17 cellular contexts compared by ENCODE assay signal in the genomic region with DNA sequence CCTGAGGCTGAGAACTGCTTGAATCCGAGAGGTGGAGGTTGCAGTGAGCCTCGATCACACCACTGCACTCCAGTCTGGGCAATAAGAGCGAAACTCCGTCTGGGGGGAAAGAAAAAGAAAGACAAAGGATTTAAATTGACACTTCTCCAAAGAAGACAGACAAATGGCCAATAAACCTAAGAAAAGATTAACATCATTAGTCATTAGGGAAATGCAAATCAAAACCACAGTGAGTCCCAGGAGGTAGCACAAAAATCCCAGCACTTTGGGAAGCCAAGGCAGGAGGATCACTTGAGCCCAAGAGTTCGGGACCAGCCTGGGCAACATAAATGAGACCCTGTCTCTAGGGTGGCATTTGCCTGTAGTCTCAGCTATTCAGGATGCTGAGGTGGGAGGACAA. TPM values are rescaled to one million over a fixed set of nuclear protein-coding genes. Genes with fewer than 3 reads are reported as not detected.
A peak's percentile ranks its signal among the peaks of the same experiment; 100 is the strongest.
DNase-seq lines count a peak whose midpoint lies in the region; ATAC-seq, FAIRE-seq and TF ChIP-seq lines count a peak whose summit lies in the region.
"Had no signal": no experiment of that assay in that cellular context is flagged by ENCODE, and none has a peak within 500 bp of the region (broad histone marks: within the 10 kb centered on the region; RNA-seq: fewer than 3 reads in every experiment).

No MANE protein-coding gene starts in this region.

- in situ Hi-C loops in HepG2 (cut with HindIII; ENCODE audit: extremely low pct_ligation_motif_present, low pct_unique_long_range_greater_than_20kb), result no loop called here

- H3K27ac ChIP-seq in BLaER1 treated with 17β-estradiol and CSF1 and Interleukin-3, amounts not matched to agents 10 nM and 100 nM, result peak overlapping the region in 5 of 11 experiments; percentile 13 to 40 (median 28); a peak in 4 of 22 replicates
- H3K27ac ChIP-seq in HepG2 (ENCODE audit: extremely low read length, insufficient read depth, low read length), result peak overlapping the region; percentile 54
- H3K27ac ChIP-seq: BLaER1 had no signal

- intact Hi-C loops in activated B cell treated with CpG ODN at 0.5 μM for 24 hours (cut with micrococcal nuclease), result no loop called here
- intact Hi-C loops in HepG2 (cut with micrococcal nuclease; ENCODE audit: unreplicated experiment), result no loop called here

- H3K36me3 Mint-ChIP-seq in activated B cell treated with CpG ODN at 0.5 μM for 24 hours (ENCODE audit: low read depth) (peaks cover 61% of the 10 kb centered on the region), progenitor cell of endocrine pancreas (ENCODE audit: insufficient read depth) (peaks cover 21% of the 10 kb centered on the region)
- peaks cover 20% of the 10 kb centered on the region for H3K36me3 Mint-ChIP-seq in activated CD4-positive, alpha-beta T cell treated with anti-CD3 and anti-CD28 coated beads, Interleukin-2, amount 10 ng/mL, durations not matched to agents 7 days and 5 days (ENCODE audit: low read depth)

- CTCF ChIA-PET in activated B cell treated with CpG ODN at 0.5 μM for 24 hours (lab: Charles Lee) (no interaction called here), HepG2 (lab: Yijun Ruan, JAX; ENCODE audit: low intra/inter-chr PET ratio, low total read pairs) (no interaction called here)
- CTCF ChIA-PET in activated CD4-positive, alpha-beta T cell treated with anti-CD3 and anti-CD28 coated beads, Interleukin-2, amount 10 ng/mL, durations not matched to agents 7 days and 5 days (lab: Charles Lee), result no interaction called here

- no peak for TF ChIP-seq EP300 in HepG2 (IDR thresholded peaks at IDR 0.05; ENCODE audit: low read depth in 2 of 2, low read length in 2 of 2)
- no peak for TF ChIP-seq EP300 in HepG2 (CRISPR knock-in tag; IDR thresholded peaks at IDR 0.05; ENCODE audit: borderline replicate concordance)

- peak overlapping the region in 2 of 11 experiments; percentile 16 to 40; a peak in 3 of 22 replicates for H3K9ac ChIP-seq in BLaER1 treated with 17β-estradiol and CSF1 and Interleukin-3, amounts not matched to agents 10 nM and 100 nM
- H3K9ac ChIP-seq in HepG2 (ENCODE audit: insufficient read depth, low read depth, low read length), result no peak overlapping the region
- H3K9ac ChIP-seq: BLaER1 had no signal

- no peaks in the 10 kb centered on the region for H3K9me3 ChIP-seq in BLaER1 treated with 17β-estradiol and CSF1 and Interleukin-3, amounts not matched to agents 10 nM and 100 nM (replicated peaks in 1 of 11)
- H3K9me3 ChIP-seq in HepG2 (ENCODE audit: low read length), result no peaks in the 10 kb centered on the region
- H3K9me3 ChIP-seq: BLaER1 had no signal

- WGBS in HepG2 (ENCODE audit: low lambda C conversion rate), result 98% methylated on average over 5 of the region's 5 CpGs

- H3K4me3 ChIP-seq in BLaER1 treated with 17β-estradiol and CSF1 and Interleukin-3, amounts not matched to agents 10 nM and 100 nM, result no peak overlapping the region
- no peak overlapping the region for H3K4me3 ChIP-seq in HepG2 (replicated peaks in 1 of 3; ENCODE audit: insufficient read depth in 1 of 3, low read depth in 2 of 3, low read length in 3 of 3)
- H3K4me3 ChIP-seq: BLaER1 had no signal

- H2AFZ ChIP-seq in HepG2 (ENCODE audit: low read length), result no peak overlapping the region

- H3K4me1 Mint-ChIP-seq in activated B cell treated with CpG ODN at 0.5 μM for 24 hours, result peaks cover 14% of the 10 kb centered on the region
- H3K4me1 Mint-ChIP-seq in progenitor cell of endocrine pancreas (ENCODE audit: low read depth), result peaks cover 3% of the 10 kb centered on the region
- peaks cover 5% of the 10 kb centered on the region for H3K4me1 Mint-ChIP-seq in activated CD4-positive, alpha-beta T cell treated with anti-CD3 and anti-CD28 coated beads, Interleukin-2, amount 10 ng/mL, durations not matched to agents 7 days and 5 days

- H3K27me3 Mint-ChIP-seq in activated B cell treated with CpG ODN at 0.5 μM for 24 hours (no peaks in the 10 kb centered on the region), progenitor cell of endocrine pancreas (no peaks in the 10 kb centered on the region)
- no peaks in the 10 kb centered on the region for H3K27me3 Mint-ChIP-seq in activated CD4-positive, alpha-beta T cell treated with anti-CD3 and anti-CD28 coated beads, Interleukin-2, amount 10 ng/mL, durations not matched to agents 7 days and 5 days
- H3K27me3 Mint-ChIP-seq: CD4-positive, CD25-positive, alpha-beta regulatory T cell had no signal

- H3K9me3 Mint-ChIP-seq in activated B cell treated with CpG ODN at 0.5 μM for 24 hours, result no peaks in the 10 kb centered on the region
- H3K9me3 Mint-ChIP-seq in progenitor cell of endocrine pancreas (ENCODE audit: low read depth), result no peaks in the 10 kb centered on the region
- H3K9me3 Mint-ChIP-seq in activated CD4-positive, alpha-beta T cell treated with anti-CD3 and anti-CD28 coated beads, Interleukin-2, amount 10 ng/mL, durations not matched to agents 7 days and 5 days, result no peaks in the 10 kb centered on the region
- H3K9me3 Mint-ChIP-seq: CD4-positive, CD25-positive, alpha-beta regulatory T cell; HFFc6 had no signal

- TF ChIP-seq RAD21 in HepG2 (CRISPR knock-in tag; IDR thresholded peaks at IDR 0.05), result no peak

- H3K4me3 Mint-ChIP-seq in activated B cell treated with CpG ODN at 0.5 μM for 24 hours (peak overlapping the region; percentile 1), progenitor cell of endocrine pancreas (ENCODE audit: low read depth) (no peak overlapping the region)
- H3K4me3 Mint-ChIP-seq in activated CD4-positive, alpha-beta T cell treated with anti-CD3 and anti-CD28 coated beads, Interleukin-2, amount 10 ng/mL, durations not matched to agents 7 days and 5 days, result no peak overlapping the region
- H3K4me3 Mint-ChIP-seq: CD4-positive, CD25-positive, alpha-beta regulatory T cell; HFFc6 had no signal

- H3K4me2 ChIP-seq in BLaER1 treated with 17β-estradiol and CSF1 and Interleukin-3, amounts not matched to agents 10 nM and 100 nM, result peak overlapping the region in 6 of 11 experiments; percentile 14 to 56 (median 41); a peak in 8 of 22 replicates
- no peak overlapping the region for H3K4me2 ChIP-seq in HepG2 (ENCODE audit: low read depth, low read length)
- H3K4me2 ChIP-seq: BLaER1 had no signal

- no peak for TF ChIP-seq POLR2A in HepG2 (IDR thresholded peaks at IDR 0.05; ENCODE audit: insufficient read depth in 1 of 2, low read depth in 2 of 2, low read length in 2 of 2)

- TF ChIP-seq CTCF in activated B cell treated with CpG ODN at 0.5 μM for 24 hours (IDR thresholded peaks at IDR 0.05) (no peak), HepG2 (CRISPR knock-in tag; IDR thresholded peaks at IDR 0.05) (no peak), progenitor cell of endocrine pancreas (IDR thresholded peaks at IDR 0.05; ENCODE audit: unreplicated experiment) (no peak)

- BruUV-seq in HepG2 (replicated peaks; lab: Mats Ljungman, UMichigan), result no TSS peak

- peaks cover 0 to 12% (median 7%) of the 10 kb centered on the region in 10 experiments; a peak in 13 of 20 replicates for H3K4me1 ChIP-seq in BLaER1 treated with 17β-estradiol and CSF1 and Interleukin-3, amounts not matched to agents 10 nM and 100 nM
- peaks cover 39% of the 10 kb centered on the region for H3K4me1 ChIP-seq in HepG2 (ENCODE audit: insufficient read depth, low read length)

- no peak for ATAC-seq in activated B cell treated with CpG ODN at 0.5 μM for 24 hours (ENCODE audit: low read depth)
- ATAC-seq in HepG2, result no peak
- no peak for ATAC-seq in GM18511 (IDR thresholded peaks at IDR 0.05; ENCODE audit: unreplicated experiment)

- H3K36me3 ChIP-seq in BLaER1 treated with 17β-estradiol and CSF1 and Interleukin-3, amounts not matched to agents 10 nM and 100 nM, result peaks cover 88 to 95% (median 90%) of the 10 kb centered on the region in 11 experiments
- H3K36me3 ChIP-seq in HepG2 (replicated peaks in 1 of 2; ENCODE audit: control insufficient read depth in 1 of 2, insufficient read depth in 2 of 2, low read length in 2 of 2), result peaks cover 4 to 39% of the 10 kb centered on the region in 2 experiments; a peak in 4 of 5 replicates

- POLR2A ChIA-PET in activated B cell treated with CpG ODN at 0.5 μM for 24 hours (lab: Charles Lee), result interaction anchor here (0.7 kb wide), 2 partner anchors 13 to 133 kb away, joined by 3 to 6 read pairs; no protein-coding TSS in a partner anchor
- POLR2A ChIA-PET in HepG2 (lab: Yijun Ruan, JAX), result interaction anchor here (0.7 to 2.4 kb wide), 2 partner anchors 12 to 1691 kb away, joined by 3 to 17 read pairs; a partner anchor contains a TSS
- POLR2A ChIA-PET in activated CD4-positive, alpha-beta T cell treated with anti-CD3 and anti-CD28 coated beads, Interleukin-2, amount 10 ng/mL, durations not matched to agents 7 days and 5 days (lab: Charles Lee), result no interaction called here

- H3K27me3 ChIP-seq in BLaER1 treated with 17β-estradiol and CSF1 and Interleukin-3, amounts not matched to agents 10 nM and 100 nM, result no peaks in the 10 kb centered on the region
- H3K27me3 ChIP-seq in HepG2 (ENCODE audit: control insufficient read depth in 1 of 2, insufficient read depth in 2 of 2, low read length in 2 of 2), result no peaks in the 10 kb centered on the region
- H3K27me3 ChIP-seq: BLaER1 had no signal

- peaks cover 8% of the 10 kb centered on the region for H3K79me2 ChIP-seq in HepG2 (ENCODE audit: insufficient read depth, low read length)

- peaks cover 26 to 94% (median 79%) of the 10 kb centered on the region in 11 experiments; a peak in 18 of 22 replicates for H4K20me1 ChIP-seq in BLaER1 treated with 17β-estradiol and CSF1 and Interleukin-3, amounts not matched to agents 10 nM and 100 nM
- no peaks in the 10 kb centered on the region for H4K20me1 ChIP-seq in HepG2 (ENCODE audit: insufficient read depth, low read length)

- DNase-seq in activated B cell treated with CpG ODN at 0.5 μM for 24 hours (no peak), HepG2 (ENCODE audit: low spot score) (no peak), progenitor cell of endocrine pancreas (ENCODE audit: low spot score, unreplicated experiment) (no peak), RPMI8226 (no peak), NCI-H524 treated with DMSO at 0.1 percent for 48 hours (lab: John Stamatoyannopoulos, UW) (no peak)
- DNase-seq in activated CD4-positive, alpha-beta T cell treated with anti-CD3 and anti-CD28 coated beads, Interleukin-2, amount 10 ng/mL, durations not matched to agents 7 days and 5 days, result no peak
- DNase-seq: 8988T; AML-193; CD4-positive, CD25-positive, alpha-beta regulatory T cell; DMS 273 treated with DMSO at 0.1 percent for 48 hours; HCEC 1CT; HFFc6 had no signal

- FAIRE-seq in HepG2 (lab: Jason Lieb, UNC), result no peak
- FAIRE-seq: HTR-8/SVneo had no signal

- H3K27ac Mint-ChIP-seq in activated B cell treated with CpG ODN at 0.5 μM for 24 hours, result no peak overlapping the region
- peak overlapping the region; percentile 42 for H3K27ac Mint-ChIP-seq in progenitor cell of endocrine pancreas
- no peak overlapping the region for H3K27ac Mint-ChIP-seq in activated CD4-positive, alpha-beta T cell treated with anti-CD3 and anti-CD28 coated beads, Interleukin-2, amount 10 ng/mL, durations not matched to agents 7 days and 5 days
- H3K27ac Mint-ChIP-seq: HFFc6 had no signal

RNA-seq across cellular contexts. Expression of a gene that starts 12.6 kb away (rescaled TPM):
- 52.2 and 53.5 TPM in 2 replicates for total RNA-seq in activated B cell treated with CpG ODN at 0.5 μM for 24 hours
- total RNA-seq in HepG2 (2016; rRNA removed; fragmentation: Illumina TruSeq; extraction: Trizol), result 61.3 and 100 TPM in 2 replicates
- 12.9 and 13.1 TPM in 2 replicates for total RNA-seq in HepG2 (2016; cell fraction: cytosol; rRNA removed; fragmentation: Illumina TruSeq; extraction: Trizol; ENCODE audit: low read depth)
- total RNA-seq in HepG2 (2016; cell fraction: insoluble cytoplasmic fraction; rRNA removed; fragmentation: Illumina TruSeq; extraction: Trizol), result 63.2 and 98.2 TPM in 2 replicates
- 20.9 and 25.4 TPM in 2 replicates for total RNA-seq in HepG2 (2016; cell fraction: membrane; rRNA removed; fragmentation: Illumina TruSeq; extraction: Trizol)
- total RNA-seq in HepG2 (2016; cell fraction: nucleus; rRNA removed; fragmentation: Illumina TruSeq; extraction: Trizol), result 31.7 and 36.9 TPM in 2 replicates
- 26.9 and 33.9 TPM in 2 replicates for polyA plus RNA-seq in HepG2 (2011; rRNA removed)
- polyA plus RNA-seq in HepG2 (2011; cell fraction: cytosol; rRNA removed), result 16.3 and 18.6 TPM in 2 replicates
- 19.7 and 22.9 TPM in 2 replicates for polyA plus RNA-seq in HepG2 (2011; cell fraction: nucleus; rRNA removed)
- polyA plus RNA-seq in HepG2 (2012), result 42.1 and 52.0 TPM in 2 replicates
- 4.3 and 5.1 TPM in 2 replicates for polyA plus RNA-seq in HepG2 (2016; cell fraction: cytosol; fragmentation: Illumina TruSeq; extraction: Trizol; ENCODE audit: low read depth)
- polyA plus RNA-seq in HepG2 (2016; cell fraction: insoluble cytoplasmic fraction; fragmentation: Illumina TruSeq; extraction: Trizol; ENCODE audit: low read depth), result 67.6 and 69.7 TPM in 2 replicates
- 8.5 and 9.1 TPM in 2 replicates for polyA plus RNA-seq in HepG2 (2016; cell fraction: membrane; fragmentation: Illumina TruSeq; extraction: Trizol; ENCODE audit: low read depth)
- 28.6 and 29.4 TPM in 2 replicates for polyA plus RNA-seq in HepG2 (2016; cell fraction: nucleus; fragmentation: Illumina TruSeq; extraction: Trizol; ENCODE audit: insufficient read depth, low read depth)
- 11.6 and 14.2 TPM in 2 replicates for polyA minus RNA-seq in HepG2 (2011; rRNA and poly(A)+ RNA removed; ENCODE audit: low replicate concordance)
- polyA minus RNA-seq in HepG2 (2011; cell fraction: cytosol; rRNA and poly(A)+ RNA removed), result 36.0 and 47.6 TPM in 2 replicates
- 61.9 and 76.2 TPM in 2 replicates for polyA minus RNA-seq in HepG2 (2011; cell fraction: nucleus; rRNA and poly(A)+ RNA removed)
- total RNA-seq in progenitor cell of endocrine pancreas, result 52.1 and 56.2 TPM in 2 replicates
- total RNA-seq in activated CD4-positive, alpha-beta T cell treated with anti-CD3 and anti-CD28 coated beads, Interleukin-2, amount 10 ng/mL, durations not matched to agents 7 days and 5 days, result 10 to 100 TPM; 44.9 to 47.3 TPM

RNA-seq across cellular contexts. Expression of a gene that starts 38.7 kb away (rescaled TPM):
- total RNA-seq in activated B cell treated with CpG ODN at 0.5 μM for 24 hours (0.10 and 0.18 TPM in 2 replicates), HepG2 (2016; rRNA removed; fragmentation: Illumina TruSeq; extraction: Trizol) (not detected in 2 replicates), progenitor cell of endocrine pancreas (0.22 and 0.29 TPM in 2 replicates)
- not detected in 2 replicates for total RNA-seq in HepG2 (2016; cell fraction: cytosol; rRNA removed; fragmentation: Illumina TruSeq; extraction: Trizol; ENCODE audit: low read depth)
- not detected in 2 replicates for total RNA-seq in HepG2 (2016; cell fraction: insoluble cytoplasmic fraction; rRNA removed; fragmentation: Illumina TruSeq; extraction: Trizol)
- not detected in 2 replicates for total RNA-seq in HepG2 (2016; cell fraction: membrane; rRNA removed; fragmentation: Illumina TruSeq; extraction: Trizol)
- total RNA-seq in HepG2 (2016; cell fraction: nucleus; rRNA removed; fragmentation: Illumina TruSeq; extraction: Trizol), result not detected in 2 replicates
- polyA plus RNA-seq in HepG2 (2011; rRNA removed), result 0.03 and 0.08 TPM in 2 replicates
- 0.01 and 0.04 TPM in 2 replicates for polyA plus RNA-seq in HepG2 (2011; cell fraction: cytosol; rRNA removed)
- 0.05 and 0.16 TPM in 2 replicates for polyA plus RNA-seq in HepG2 (2011; cell fraction: nucleus; rRNA removed)
- polyA plus RNA-seq in HepG2 (2012), result 0.04 TPM in 1 of 2 replicates, not detected in the other
- polyA plus RNA-seq in HepG2 (2016; cell fraction: cytosol; fragmentation: Illumina TruSeq; extraction: Trizol; ENCODE audit: low read depth), result not detected in 2 replicates
- not detected in 2 replicates for polyA plus RNA-seq in HepG2 (2016; cell fraction: insoluble cytoplasmic fraction; fragmentation: Illumina TruSeq; extraction: Trizol; ENCODE audit: low read depth)
- not detected in 2 replicates for polyA plus RNA-seq in HepG2 (2016; cell fraction: membrane; fragmentation: Illumina TruSeq; extraction: Trizol; ENCODE audit: low read depth)
- 0.12 TPM in 1 of 2 replicates, not detected in the other for polyA plus RNA-seq in HepG2 (2016; cell fraction: nucleus; fragmentation: Illumina TruSeq; extraction: Trizol; ENCODE audit: insufficient read depth, low read depth)
- 0.02 and 0.06 TPM in 2 replicates for polyA minus RNA-seq in HepG2 (2011; rRNA and poly(A)+ RNA removed; ENCODE audit: low replicate concordance)
- polyA minus RNA-seq in HepG2 (2011; cell fraction: cytosol; rRNA and poly(A)+ RNA removed), result not detected in 2 replicates
- polyA minus RNA-seq in HepG2 (2011; cell fraction: nucleus; rRNA and poly(A)+ RNA removed), result 0.13 TPM in 1 of 2 replicates, not detected in the other
- total RNA-seq in activated CD4-positive, alpha-beta T cell treated with anti-CD3 and anti-CD28 coated beads, Interleukin-2, amount 10 ng/mL, durations not matched to agents 7 days and 5 days, result under 1 TPM; 0.04 to 0.12 TPM
- total RNA-seq: Daoy had no signal
- polyA plus RNA-seq: CD4-positive, CD25-positive, alpha-beta regulatory T cell had no signal

RNA-seq across cellular contexts. Expression of a gene that starts 38.9 kb away (rescaled TPM):
- total RNA-seq in activated B cell treated with CpG ODN at 0.5 μM for 24 hours (29.3 and 30.7 TPM in 2 replicates), HepG2 (2016; rRNA removed; fragmentation: Illumina TruSeq; extraction: Trizol) (14.7 and 15.8 TPM in 2 replicates), progenitor cell of endocrine pancreas (32.6 and 34.4 TPM in 2 replicates)
- total RNA-seq in HepG2 (2016; cell fraction: cytosol; rRNA removed; fragmentation: Illumina TruSeq; extraction: Trizol; ENCODE audit: low read depth), result 6.2 and 7.6 TPM in 2 replicates
- total RNA-seq in HepG2 (2016; cell fraction: insoluble cytoplasmic fraction; rRNA removed; fragmentation: Illumina TruSeq; extraction: Trizol), result 14.8 and 14.9 TPM in 2 replicates
- 13.2 and 16.8 TPM in 2 replicates for total RNA-seq in HepG2 (2016; cell fraction: membrane; rRNA removed; fragmentation: Illumina TruSeq; extraction: Trizol)
- total RNA-seq in HepG2 (2016; cell fraction: nucleus; rRNA removed; fragmentation: Illumina TruSeq; extraction: Trizol), result 8.6 and 11.3 TPM in 2 replicates
- polyA plus RNA-seq in HepG2 (2011; rRNA removed), result 10.1 TPM in 2 replicates
- 7.2 and 9.0 TPM in 2 replicates for polyA plus RNA-seq in HepG2 (2011; cell fraction: cytosol; rRNA removed)
- 5.6 and 6.4 TPM in 2 replicates for polyA plus RNA-seq in HepG2 (2011; cell fraction: nucleus; rRNA removed)
- 9.2 and 10.7 TPM in 2 replicates for polyA plus RNA-seq in HepG2 (2012)
- 3.5 and 4.1 TPM in 2 replicates for polyA plus RNA-seq in HepG2 (2016; cell fraction: cytosol; fragmentation: Illumina TruSeq; extraction: Trizol; ENCODE audit: low read depth)
- polyA plus RNA-seq in HepG2 (2016; cell fraction: insoluble cytoplasmic fraction; fragmentation: Illumina TruSeq; extraction: Trizol; ENCODE audit: low read depth), result 18.0 and 18.1 TPM in 2 replicates
- 8.2 and 10.3 TPM in 2 replicates for polyA plus RNA-seq in HepG2 (2016; cell fraction: membrane; fragmentation: Illumina TruSeq; extraction: Trizol; ENCODE audit: low read depth)
- polyA plus RNA-seq in HepG2 (2016; cell fraction: nucleus; fragmentation: Illumina TruSeq; extraction: Trizol; ENCODE audit: insufficient read depth, low read depth), result 14.1 and 14.4 TPM in 2 replicates
- 12.6 and 19.5 TPM in 2 replicates for polyA minus RNA-seq in HepG2 (2011; rRNA and poly(A)+ RNA removed; ENCODE audit: low replicate concordance)
- 12.3 and 15.5 TPM in 2 replicates for polyA minus RNA-seq in HepG2 (2011; cell fraction: cytosol; rRNA and poly(A)+ RNA removed)
- 11.6 and 14.3 TPM in 2 replicates for polyA minus RNA-seq in HepG2 (2011; cell fraction: nucleus; rRNA and poly(A)+ RNA removed)
- 10 to 100 TPM; 19.5 to 26.5 TPM for total RNA-seq in activated CD4-positive, alpha-beta T cell treated with anti-CD3 and anti-CD28 coated beads, Interleukin-2, amount 10 ng/mL, durations not matched to agents 7 days and 5 days

RNA-seq across cellular contexts. Expression of a gene that starts 57.5 kb away (rescaled TPM):
- total RNA-seq in activated B cell treated with CpG ODN at 0.5 μM for 24 hours (5.9 and 9.6 TPM in 2 replicates), HepG2 (2016; rRNA removed; fragmentation: Illumina TruSeq; extraction: Trizol) (0.13 and 0.86 TPM in 2 replicates), progenitor cell of endocrine pancreas (5.8 and 6.2 TPM in 2 replicates)
- total RNA-seq in HepG2 (2016; cell fraction: cytosol; rRNA removed; fragmentation: Illumina TruSeq; extraction: Trizol; ENCODE audit: low read depth), result 0.18 and 0.20 TPM in 2 replicates
- 0.28 and 0.89 TPM in 2 replicates for total RNA-seq in HepG2 (2016; cell fraction: insoluble cytoplasmic fraction; rRNA removed; fragmentation: Illumina TruSeq; extraction: Trizol)
- 0.14 and 0.28 TPM in 2 replicates for total RNA-seq in HepG2 (2016; cell fraction: membrane; rRNA removed; fragmentation: Illumina TruSeq; extraction: Trizol)
- total RNA-seq in HepG2 (2016; cell fraction: nucleus; rRNA removed; fragmentation: Illumina TruSeq; extraction: Trizol), result 2.1 and 3.2 TPM in 2 replicates
- 1.4 and 1.7 TPM in 2 replicates for polyA plus RNA-seq in HepG2 (2011; rRNA removed)
- 0.14 and 0.25 TPM in 2 replicates for polyA plus RNA-seq in HepG2 (2011; cell fraction: cytosol; rRNA removed)
- 9.3 and 9.9 TPM in 2 replicates for polyA plus RNA-seq in HepG2 (2011; cell fraction: nucleus; rRNA removed)
- polyA plus RNA-seq in HepG2 (2012), result 1.0 and 1.8 TPM in 2 replicates
- 0.10 and 0.14 TPM in 2 replicates for polyA plus RNA-seq in HepG2 (2016; cell fraction: cytosol; fragmentation: Illumina TruSeq; extraction: Trizol; ENCODE audit: low read depth)
- polyA plus RNA-seq in HepG2 (2016; cell fraction: insoluble cytoplasmic fraction; fragmentation: Illumina TruSeq; extraction: Trizol; ENCODE audit: low read depth), result 0.16 and 0.17 TPM in 2 replicates
- polyA plus RNA-seq in HepG2 (2016; cell fraction: membrane; fragmentation: Illumina TruSeq; extraction: Trizol; ENCODE audit: low read depth), result 0.31 TPM in 1 of 2 replicates, not detected in the other
- 4.4 and 4.9 TPM in 2 replicates for polyA plus RNA-seq in HepG2 (2016; cell fraction: nucleus; fragmentation: Illumina TruSeq; extraction: Trizol; ENCODE audit: insufficient read depth, low read depth)
- polyA minus RNA-seq in HepG2 (2011; rRNA and poly(A)+ RNA removed; ENCODE audit: low replicate concordance), result 2.1 and 5.5 TPM in 2 replicates
- 0.26 TPM in 1 of 2 replicates, not detected in the other for polyA minus RNA-seq in HepG2 (2011; cell fraction: cytosol; rRNA and poly(A)+ RNA removed)
- 6.7 and 8.5 TPM in 2 replicates for polyA minus RNA-seq in HepG2 (2011; cell fraction: nucleus; rRNA and poly(A)+ RNA removed)
- total RNA-seq in activated CD4-positive, alpha-beta T cell treated with anti-CD3 and anti-CD28 coated beads, Interleukin-2, amount 10 ng/mL, durations not matched to agents 7 days and 5 days, result 1 to 10 TPM; 3.8 to 5.3 TPM
